Comparison of ENCODE assay signal across 6 cellular contexts in the genomic region with DNA sequence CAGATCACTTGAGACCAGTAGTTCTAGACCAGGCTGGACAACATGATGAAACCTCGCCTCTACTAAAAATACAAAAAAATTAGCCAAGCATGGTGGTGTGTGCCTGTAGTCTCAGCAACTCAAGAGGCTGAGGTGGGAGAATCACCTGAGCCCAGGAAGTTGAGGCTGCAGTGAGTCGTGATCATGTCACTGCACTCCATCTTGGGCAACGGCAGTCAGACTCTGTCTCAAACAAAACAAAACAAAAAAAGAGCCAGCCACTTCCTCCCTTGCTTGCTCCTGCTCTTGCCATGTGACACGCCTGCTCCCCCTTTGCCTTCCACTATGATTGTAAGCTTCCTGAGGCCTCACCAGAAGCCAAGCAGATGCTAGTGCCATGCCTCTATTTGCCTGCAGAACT. TPM values are rescaled to one million over a fixed set of nuclear protein-coding genes. Genes with fewer than 3 reads are reported as not detected.
"Had no signal": no experiment of that assay in that cellular context is flagged by ENCODE, and none has a peak within 500 bp of the region (broad histone marks: within the 10 kb centered on the region; RNA-seq: fewer than 3 reads in every experiment).

No MANE protein-coding gene starts in this region.

RNA-seq across cellular contexts. Expression of a gene that starts 19.1 kb away (rescaled TPM):
- total RNA-seq: GM23338, H1, H9, HepG2, HT-29 had no signal
- polyA plus RNA-seq: GM23338, H1, HepG2, IgD-negative memory B cell had no signal
